ENCODE assay signal across 17 cellular contexts in genomic region chr15:70293606-70294470, GRCh38.
DNase-seq lines count a peak whose midpoint lies in the region; ATAC-seq, FAIRE-seq and TF ChIP-seq lines count a peak whose summit lies in the region.
"Had no signal": no experiment of that assay in that cellular context is flagged by ENCODE, and none has a peak within 500 bp of the region (broad histone marks: within the 10 kb centered on the region; RNA-seq: fewer than 3 reads in every experiment).

No MANE protein-coding gene starts in this region.

- peak overlapping the region; percentile 29 for H3K27ac ChIP-seq in mesodermal cell (ENCODE audit: low read depth, low read length, severe bottlenecking)

- H3K4me1 ChIP-seq in BE2C (peaks cover 34% of the 10 kb centered on the region), mesodermal cell (ENCODE audit: control insufficient read depth, insufficient read depth, low read length, poor library complexity, severe bottlenecking) (peaks cover 21% of the 10 kb centered on the region)

- WGBS in mesodermal cell (ENCODE audit: insufficient coverage in 2 of 2), 2 experiments, result 88 to 95% methylated on average over 9 to 10 of the region's 10 CpGs

- ATAC-seq in HG03571 (IDR thresholded peaks at IDR 0.05; ENCODE audit: unreplicated experiment), result no peak
- ATAC-seq: GM23338, HepG2 had no signal

- H3K36me3 ChIP-seq in BE2C, result no peaks in the 10 kb centered on the region
- no peaks in the 10 kb centered on the region for H3K36me3 ChIP-seq in mesodermal cell (ENCODE audit: control insufficient read depth, insufficient read depth, low read length)

- peak; percentile 53 for FAIRE-seq in urothelium cell line (lab: Jason Lieb, UNC)
- FAIRE-seq: GM12892, GM18507, H54, HepG2 had no signal

- H3K27me3 ChIP-seq in BE2C, result no peaks in the 10 kb centered on the region

- DNase-seq in BE2C (peak; percentile 83), SK-N-DZ (ENCODE audit: low spot score) (peak; percentile 54), urothelium cell line (ENCODE audit: low spot score) (no peak), kidney glomerular epithelial cell (lab: John Stamatoyannopoulos, UW) (no peak)
- DNase-seq: C1 segment of cervical spinal cord; CD4-positive, CD25-positive, alpha-beta regulatory T cell; CD8-positive, alpha-beta memory T cell; COR-L47; GDM1; HCEC 1CT had no signal

- H3K4me3 ChIP-seq in BE2C (ENCODE audit: low read depth, low read length), result no peak overlapping the region
- H3K4me3 ChIP-seq in mesodermal cell (ENCODE audit: extremely low read depth, insufficient read depth, low read length, poor library complexity, severe bottlenecking), result no peak overlapping the region
- H3K4me3 ChIP-seq: GM23338 had no signal

- no peak for TF ChIP-seq CTCF in BE2C (IDR thresholded peaks at IDR 0.05; ENCODE audit: low read depth, low read length)

- H3K9me3 ChIP-seq in BE2C, result no peaks in the 10 kb centered on the region; the same call in 1 of the 2 replicates
- H3K9me3 ChIP-seq in mesodermal cell (ENCODE audit: control insufficient read depth, low read length), result no peaks in the 10 kb centered on the region

Comparison
In these comparisons a context has a peak if more than half of its experiments do, and no peak if none do; other contexts are left out.
1. DNase-seq: peak in BE2C (single experiment) and SK-N-DZ (single experiment); none in urothelium cell line (single experiment) and kidney glomerular epithelial cell (single experiment).